Comparison of ENCODE assay signal across 15 cellular contexts in the genomic region with DNA sequence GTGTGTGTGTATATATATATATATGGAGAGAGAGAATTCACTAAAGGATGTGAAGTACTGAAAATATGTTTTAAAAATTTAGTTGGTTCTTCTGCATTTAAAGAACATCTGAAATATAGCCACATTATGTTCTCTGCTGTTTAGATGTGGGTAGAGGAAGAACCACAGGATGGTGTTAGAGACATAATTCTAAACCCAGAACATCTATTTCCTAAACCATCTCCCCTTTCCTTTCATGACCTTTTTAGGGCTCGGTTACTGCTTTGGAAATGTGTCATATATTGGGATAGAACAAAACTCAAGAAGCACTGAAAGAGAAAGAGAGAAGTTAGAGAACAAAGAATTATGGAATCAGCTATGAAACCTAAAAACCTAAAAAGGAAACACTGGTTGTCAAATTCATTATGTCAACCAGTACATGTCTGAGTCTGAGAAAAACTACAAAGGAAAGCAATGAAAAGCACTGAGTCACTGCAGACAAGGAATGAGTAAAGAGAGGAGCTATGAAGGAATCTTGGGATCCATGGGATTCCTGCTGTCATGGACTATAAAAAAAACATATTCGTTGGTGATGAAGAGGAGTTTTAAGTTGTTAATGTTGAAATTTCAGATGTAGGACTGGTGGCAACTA. TPM values are rescaled to one million over a fixed set of nuclear protein-coding genes. Genes with fewer than 3 reads are reported as not detected.
DNase-seq lines count a peak whose midpoint lies in the region; ATAC-seq and TF ChIP-seq lines count a peak whose summit lies in the region.
"Had no signal": no experiment of that assay in that cellular context is flagged by ENCODE, and none has a peak within 500 bp of the region (broad histone marks: within the 10 kb centered on the region; RNA-seq: fewer than 3 reads in every experiment).

No MANE protein-coding gene starts in this region.

- H3K27ac ChIP-seq in adrenal gland (no peak overlapping the region), right cardiac atrium (ENCODE audit: low read length) (no peak overlapping the region)
- H3K27ac ChIP-seq: heart left ventricle, PC-9, tibial nerve had no signal

- H3K4me1 ChIP-seq in adrenal gland (replicated peaks in 1 of 2) (no peaks in the 10 kb centered on the region), right cardiac atrium (ENCODE audit: control insufficient read depth, insufficient read depth, low read length) (no peaks in the 10 kb centered on the region)
- H3K4me1 ChIP-seq: heart left ventricle, tibial nerve had no signal

- peaks cover 0 to 6% of the 10 kb centered on the region in 2 donors for H3K36me3 ChIP-seq in adrenal gland (replicated peaks in 1 of 2)

- no peak for TF ChIP-seq CTCF in choroid plexus epithelial cell (conservative IDR thresholded peaks at IDR 0.05; ENCODE audit: low read depth, low read length)
- TF ChIP-seq CTCF in adrenal gland (IDR thresholded peaks at IDR 0.05): no peak

- H3K27me3 ChIP-seq in adrenal gland (no peaks in the 10 kb centered on the region), right cardiac atrium (ENCODE audit: control insufficient read depth, insufficient read depth) (no peaks in the 10 kb centered on the region)
- H3K27me3 ChIP-seq: heart left ventricle, tibial nerve had no signal

- DNase-seq in GM03348 (ENCODE audit: low spot score): peak; percentile 69
- peak; percentile 54 for DNase-seq in NCI-H226
- DNase-seq in choroid plexus epithelial cell (ENCODE audit: low read depth): peak; percentile 37
- DNase-seq in non-pigmented ciliary epithelial cell (ENCODE audit: low read depth): peak; percentile 55
- DNase-seq in adrenal gland: no peak
- no peak for DNase-seq in KBM-7
- no peak for DNase-seq in right cardiac atrium
- DNase-seq: activated CD4-positive, alpha-beta T cell treated with anti-CD3 and anti-CD28 coated beads, Interleukin-2, amount 50 U/mL, for 48 hours; COR-L47; heart left ventricle; NCI-H2171; PC-9; stimulated activated CD4-positive, alpha-beta T cell treated with anti-CD3 and anti-CD28 coated beads, Interleukin-12 subunit alpha, Interleukin-12 subunit beta, amount 100 ng/mL, for 4 hours had no signal

- intact Hi-C loops in adrenal gland (cut with DNase I): no loop called here
- intact Hi-C loops in right cardiac atrium (cut with DNase I): no loop called here

- no peak for ATAC-seq in HG02970 (IDR thresholded peaks at IDR 0.05; ENCODE audit: low FRiP score, unreplicated experiment)
- no peak for ATAC-seq in right cardiac atrium
- ATAC-seq: heart left ventricle had no signal

- 69 to 73% (median 71%) methylated on average over 2 of the region's 2 CpGs for WGBS in adrenal gland, 4 donors
- 75% methylated on average over 2 of the region's 2 CpGs for WGBS in right cardiac atrium

- in situ Hi-C loops in KBM-7 (cut with MboI; ENCODE audit: low pct_unique_long_range_greater_than_20kb, low sequenced_read_pairs): no loop called here

- H3K9me3 ChIP-seq in adrenal gland (replicated peaks in 1 of 3): no peaks in the 10 kb centered on the region
- H3K9me3 ChIP-seq in right cardiac atrium (ENCODE audit: control insufficient read depth, low read length): no peaks in the 10 kb centered on the region
- H3K9me3 ChIP-seq: tibial nerve had no signal

- no peak for TF ChIP-seq POLR2A in adrenal gland (IDR thresholded peaks at IDR 0.05)

- H3K4me3 ChIP-seq in choroid plexus epithelial cell (ENCODE audit: low read depth, low read length) (no peak overlapping the region), adrenal gland (no peak overlapping the region), right cardiac atrium (ENCODE audit: low read length) (no peak overlapping the region)
- H3K4me3 ChIP-seq: heart left ventricle, PC-9, tibial nerve had no signal

RNA-seq across cellular contexts. Expression of a gene that starts 28.4 kb away (rescaled TPM):
- total RNA-seq in adrenal gland: 10 to 100 TPM; 21.5 to 82.6 (median 64.7) TPM
- 10 to 100 TPM in 1 of 3 donors, 1 to 10 TPM in 2; 5.6 to 11.9 (median 7.4) TPM for polyA plus RNA-seq in adrenal gland
- 10 to 100 TPM in 2 of 4 donors, 1 to 10 TPM in 2; 8.9 to 18.7 (median 10.5) TPM for total RNA-seq in right cardiac atrium
- 2.4 TPM for polyA plus RNA-seq in right cardiac atrium

Comparison
In these comparisons a context has a peak if more than half of its experiments do, and no peak if none do; other contexts are left out.
1. DNase-seq: peak in GM03348 (single experiment), NCI-H226 (single experiment), choroid plexus epithelial cell (single experiment) and non-pigmented ciliary epithelial cell (single experiment); none in adrenal gland (0 of 7), KBM-7 (single experiment) and right cardiac atrium (0 of 3).